In the genomic region with DNA sequence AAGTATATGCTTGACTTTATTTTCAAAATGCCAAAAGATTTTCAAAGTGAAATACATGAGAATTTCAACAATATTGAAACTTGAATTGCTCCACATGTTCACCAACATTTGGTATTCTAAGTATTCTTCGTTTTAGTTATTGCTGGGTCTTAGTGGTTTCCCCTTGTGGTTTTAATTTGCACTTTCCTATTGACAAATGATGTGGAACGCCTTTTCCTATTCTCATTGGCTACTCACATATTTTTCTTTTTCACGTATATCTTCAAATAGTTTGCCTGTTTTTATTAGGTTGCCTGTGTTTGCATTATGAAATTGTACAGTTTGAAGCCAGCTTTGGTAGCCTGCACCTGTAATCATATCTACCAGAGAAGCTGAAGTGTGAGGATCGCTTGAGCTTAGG, we compare ENCODE assay signal across 24 cellular contexts.
"Had no signal": no experiment of that assay in that cellular context is flagged by ENCODE, and none has a peak within 500 bp of the region (broad histone marks: within the 10 kb centered on the region; RNA-seq: fewer than 3 reads in every experiment).

No MANE protein-coding gene starts in this region.

- H3K4me2 ChIP-seq: neural progenitor cell had no signal

- H3K27ac ChIP-seq: neural progenitor cell, ovary, parathyroid adenoma, psoas muscle, right lobe of liver, sigmoid colon, stomach, thoracic aorta, thyroid gland, tibial nerve, upper lobe of left lung, vagina had no signal

- H3K27me3 ChIP-seq: neural progenitor cell, ovary, right lobe of liver, sigmoid colon, stomach, thyroid gland, tibial nerve, upper lobe of left lung, vagina had no signal

- H3K9me3 ChIP-seq: ovary, psoas muscle, right lobe of liver, sigmoid colon, stomach, thoracic aorta, thyroid gland, tibial nerve, upper lobe of left lung, vagina had no signal

- H2AFZ ChIP-seq: neural progenitor cell, parathyroid adenoma had no signal

- DNase-seq: occipital lobe; ovary; posterior cingulate gyrus; psoas muscle; right cardiac atrium; right lobe of liver; sigmoid colon; small intestine; stimulated activated CD4-positive, alpha-beta T cell treated with anti-CD3 and anti-CD28 coated beads, Interleukin-15, amount 100 ng/mL, for 24 hours; stimulated activated CD4-positive, alpha-beta T cell treated with anti-CD3 and anti-CD28 coated beads, Interleukin-2, amount 100 ng/mL, for 24 hours; stimulated activated CD4-positive, alpha-beta T cell treated with anti-CD3 and anti-CD28 coated beads, Interleukin-2, amount 100 ng/mL, for 48 hours; stimulated activated CD4-positive, alpha-beta T cell treated with anti-CD3 and anti-CD28 coated beads, Interleukin-4, amount 100 ng/mL, for 24 hours; stimulated activated naive B cell treated with anti-CD40 and anti-IgM and Interleukin-4, amounts not matched to agents 10 μg/mL and 1 μg/mL and 100 μg/mL, for 72 hours; stimulated activated naive CD4-positive, alpha-beta T cell treated with Interleukin-2 at 50 U/mL for 16 hours; stomach; thyroid gland; trophoblast cell; upper lobe of left lung had no signal

- H3K36me3 ChIP-seq: neural progenitor cell, ovary, right lobe of liver, sigmoid colon, stomach, thoracic aorta, thyroid gland, tibial nerve, upper lobe of left lung, vagina had no signal

- H3K9ac ChIP-seq: neural progenitor cell, parathyroid adenoma had no signal

- ATAC-seq: psoas muscle; right cardiac atrium; right lobe of liver; stimulated activated effector memory CD8-positive, alpha-beta T cell treated with anti-CD3 and anti-CD28 coated beads, Interleukin-12 subunit alpha, Interleukin-12 subunit beta, amount 100 ng/mL, for 72 hours; stimulated activated naive B cell treated with anti-CD40 and anti-IgM and Interleukin-4, amounts not matched to agents 10 μg/mL and 1 μg/mL and 100 μg/mL, for 72 hours had no signal

- H3K79me2 ChIP-seq: parathyroid adenoma had no signal

- H3K4me1 ChIP-seq: neural progenitor cell, parathyroid adenoma, psoas muscle, right lobe of liver, sigmoid colon, stomach, thyroid gland, tibial nerve, upper lobe of left lung, vagina had no signal

- H3K4me3 ChIP-seq: neural progenitor cell, ovary, psoas muscle, right lobe of liver, sigmoid colon, stomach, thoracic aorta, thyroid gland, tibial nerve, upper lobe of left lung, vagina had no signal
